Comparison of ENCODE assay signal across 25 cellular contexts in genomic region chr6:15544321-15544900, GRCh38.
"Had no signal": no experiment of that assay in that cellular context is flagged by ENCODE, and none has a peak within 500 bp of the region (broad histone marks: within the 10 kb centered on the region; RNA-seq: fewer than 3 reads in every experiment).

No MANE protein-coding gene starts in this region.

- H3K9me3 ChIP-seq: body of pancreas, colonic mucosa, prostate gland, right atrium auricular region, thoracic aorta, upper lobe of right lung had no signal

- H3K27me3 Mint-ChIP-seq: activated naive CD8-positive, alpha-beta T cell; stimulated activated naive CD8-positive, alpha-beta T cell treated with anti-CD3 and anti-CD28 coated beads, Interleukin-15, amount 100 ng/mL, for 72 hours had no signal

- ATAC-seq: body of pancreas; foreskin keratinocyte; stimulated activated naive CD8-positive, alpha-beta T cell treated with anti-CD3 and anti-CD28 coated beads, Interleukin-15, amount 100 ng/mL, for 72 hours; upper lobe of right lung had no signal

- H3K4me3 ChIP-seq: body of pancreas, colonic mucosa, lung, prostate gland, right atrium auricular region, skin epidermis, thoracic aorta, upper lobe of right lung had no signal

- H3K27ac ChIP-seq: colonic mucosa, foreskin keratinocyte, prostate gland, right atrium auricular region, skin epidermis, thoracic aorta, upper lobe of right lung, WERI-Rb-1 had no signal

- H3K27ac Mint-ChIP-seq: activated naive CD8-positive, alpha-beta T cell; activated T-helper 1 cell treated with anti-CD3 and anti-CD28 coated beads, Interleukin-12 subunit alpha, Interleukin-12 subunit beta, Interleukin-2, Interleukin-4 antibody, amounts not matched to agents 30 ng/mL and 10 ng/mL and 1 ng/mL, durations not matched to agents 14 hours and 24 hours and 36 hours; mesothelial cell of epicardium; nephron progenitor cell; stimulated activated naive CD8-positive, alpha-beta T cell treated with anti-CD3 and anti-CD28 coated beads, Interleukin-15, amount 100 ng/mL, for 72 hours had no signal

- H3K4me1 Mint-ChIP-seq: nephron progenitor cell; stimulated activated naive CD8-positive, alpha-beta T cell treated with anti-CD3 and anti-CD28 coated beads, Interleukin-15, amount 100 ng/mL, for 72 hours had no signal

- H3K4me3 Mint-ChIP-seq: activated naive CD8-positive, alpha-beta T cell; activated T-helper 1 cell treated with anti-CD3 and anti-CD28 coated beads, Interleukin-12 subunit alpha, Interleukin-12 subunit beta, Interleukin-2, Interleukin-4 antibody, amounts not matched to agents 30 ng/mL and 10 ng/mL and 1 ng/mL, durations not matched to agents 14 hours and 24 hours and 36 hours; mesothelial cell of epicardium; nephron progenitor cell; stimulated activated naive CD8-positive, alpha-beta T cell treated with anti-CD3 and anti-CD28 coated beads, Interleukin-15, amount 100 ng/mL, for 72 hours had no signal

- H3K27me3 ChIP-seq: body of pancreas, colonic mucosa, foreskin keratinocyte, right atrium auricular region, upper lobe of right lung had no signal

- H3K9me3 Mint-ChIP-seq: activated T-helper 1 cell treated with anti-CD3 and anti-CD28 coated beads, Interleukin-12 subunit alpha, Interleukin-12 subunit beta, Interleukin-2, Interleukin-4 antibody, amounts not matched to agents 30 ng/mL and 10 ng/mL and 1 ng/mL, durations not matched to agents 14 hours and 24 hours and 36 hours had no signal

- DNase-seq: activated CD4-positive, alpha-beta T cell treated with anti-CD3 and anti-CD28 coated beads for 1 hour; activated gamma-delta T cell treated with Interleukin-2 at 50 U/mL for 16 hours; activated T-cell treated with anti-CD3 and anti-CD28 coated beads for 4 hours; body of pancreas; central memory CD4-positive, alpha-beta T cell; colonic mucosa; erythroblast; foreskin keratinocyte; hippocampal formation; nephron progenitor cell; occipital lobe; stimulated activated CD4-positive, alpha-beta T cell treated with anti-CD3 and anti-CD28 coated beads, Interleukin-2, amount 100 ng/mL, for 48 hours; stimulated activated naive CD8-positive, alpha-beta T cell treated with anti-CD3 and anti-CD28 coated beads, Interleukin-15, amount 100 ng/mL, for 72 hours; SW 1271; T-helper 2 cell; upper lobe of right lung; WERI-Rb-1 had no signal

- H3K4me1 ChIP-seq: body of pancreas, colonic mucosa, prostate gland, right atrium auricular region, upper lobe of right lung had no signal

- H3K36me3 ChIP-seq: colonic mucosa, prostate gland, right atrium auricular region, thoracic aorta, upper lobe of right lung, WERI-Rb-1 had no signal

- H3K36me3 Mint-ChIP-seq: mesothelial cell of epicardium had no signal
